ENCODE assay signal across 8 cellular contexts in the genomic region with DNA sequence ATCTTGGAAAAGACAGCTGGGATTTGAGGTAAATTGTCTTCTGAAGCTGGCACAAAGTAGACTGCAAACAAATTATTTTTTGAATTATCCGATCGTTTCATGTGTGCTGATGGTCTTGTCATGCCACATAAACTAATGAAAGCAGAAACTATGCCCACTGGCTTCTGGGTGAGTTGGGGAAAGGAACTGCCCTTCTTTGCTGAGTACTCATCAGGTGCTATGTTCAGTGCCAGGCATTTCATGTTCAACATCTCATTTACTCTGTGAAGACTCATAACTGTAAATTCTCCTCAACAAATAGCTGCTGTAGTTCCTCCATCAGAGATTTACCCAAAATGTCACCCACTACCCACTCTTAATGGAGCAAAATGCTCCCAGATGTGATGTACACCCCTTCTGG. TPM values are rescaled to one million over a fixed set of nuclear protein-coding genes. Genes with fewer than 3 reads are reported as not detected.
A peak's percentile ranks its signal among the peaks of the same experiment; 100 is the strongest.
DNase-seq lines count a peak whose midpoint lies in the region; ATAC-seq and TF ChIP-seq lines count a peak whose summit lies in the region.

No MANE protein-coding gene starts in this region.

- intact Hi-C loops in activated CD4-positive, alpha-beta T cell treated with anti-CD3 and anti-CD28 coated beads, Interleukin-2, amount 10 ng/mL, durations not matched to agents 24 days and 14 days (cut with micrococcal nuclease): loop anchor here (5.0 kb wide), 1 partner anchor 35 kb away; no protein-coding TSS in a partner anchor
- intact Hi-C loops in activated T-helper 1 cell treated with anti-CD3 and anti-CD28 coated beads, Interleukin-12 subunit alpha, Interleukin-12 subunit beta, Interleukin-2, Interleukin-4 antibody, amounts not matched to agents 30 ng/mL and 10 ng/mL and 1 ng/mL, durations not matched to agents 14 hours and 24 hours and 36 hours (cut with micrococcal nuclease): no loop called here

- no peak overlapping the region for H3K27ac Mint-ChIP-seq in activated CD4-positive, alpha-beta T cell treated with anti-CD3 and anti-CD28 coated beads, Interleukin-2, amount 10 ng/mL, durations not matched to agents 24 days and 14 days
- H3K27ac Mint-ChIP-seq in activated T-helper 1 cell treated with anti-CD3 and anti-CD28 coated beads, Interleukin-12 subunit alpha, Interleukin-12 subunit beta, Interleukin-2, Interleukin-4 antibody, amounts not matched to agents 30 ng/mL and 10 ng/mL and 1 ng/mL, durations not matched to agents 14 hours and 24 hours and 36 hours: no peak overlapping the region

- no peak overlapping the region for H3K27ac ChIP-seq in suprapubic skin

- TF ChIP-seq CTCF in suprapubic skin (IDR thresholded peaks at IDR 0.05): no peak

- H3K9me3 ChIP-seq in suprapubic skin: no peaks in the 10 kb centered on the region

- no peaks in the 10 kb centered on the region for H3K27me3 ChIP-seq in suprapubic skin

- H3K4me3 ChIP-seq in suprapubic skin: peak overlapping the region; percentile 96

- peak overlapping the region; percentile 96 for H3K4me3 Mint-ChIP-seq in activated CD4-positive, alpha-beta T cell treated with anti-CD3 and anti-CD28 coated beads, Interleukin-2, amount 10 ng/mL, durations not matched to agents 24 days and 14 days
- peak overlapping the region; percentile 98 for H3K4me3 Mint-ChIP-seq in activated T-helper 1 cell treated with anti-CD3 and anti-CD28 coated beads, Interleukin-12 subunit alpha, Interleukin-12 subunit beta, Interleukin-2, Interleukin-4 antibody, amounts not matched to agents 30 ng/mL and 10 ng/mL and 1 ng/mL, durations not matched to agents 14 hours and 24 hours and 36 hours

- TF ChIP-seq EP300 in suprapubic skin (IDR thresholded peaks at IDR 0.05): no peak

- ATAC-seq in HG02884 (IDR thresholded peaks at IDR 0.05; ENCODE audit: unreplicated experiment) (no peak), HG03571 (IDR thresholded peaks at IDR 0.05; ENCODE audit: unreplicated experiment) (no peak)

- no peaks in the 10 kb centered on the region for H3K27me3 Mint-ChIP-seq in activated CD4-positive, alpha-beta T cell treated with anti-CD3 and anti-CD28 coated beads, Interleukin-2, amount 10 ng/mL, durations not matched to agents 24 days and 14 days
- H3K27me3 Mint-ChIP-seq in activated T-helper 1 cell treated with anti-CD3 and anti-CD28 coated beads, Interleukin-12 subunit alpha, Interleukin-12 subunit beta, Interleukin-2, Interleukin-4 antibody, amounts not matched to agents 30 ng/mL and 10 ng/mL and 1 ng/mL, durations not matched to agents 14 hours and 24 hours and 36 hours (ENCODE audit: insufficient read depth): no peaks in the 10 kb centered on the region

- TF ChIP-seq POLR2A in suprapubic skin (IDR thresholded peaks at IDR 0.05): no peak

- peaks cover 33% of the 10 kb centered on the region for H3K4me1 ChIP-seq in suprapubic skin

- no peak for DNase-seq in activated CD4-positive, alpha-beta T cell treated with anti-CD3 and anti-CD28 coated beads, Interleukin-2, amount 10 ng/mL, durations not matched to agents 24 days and 14 days
- no peak for DNase-seq in activated CD4-positive, alpha-beta T cell treated with anti-CD3 and anti-CD28 coated beads for 1 hour
- no peak for DNase-seq in activated T-helper 1 cell treated with anti-CD3 and anti-CD28 coated beads, Interleukin-12 subunit alpha, Interleukin-12 subunit beta, Interleukin-2, Interleukin-4 antibody, amounts not matched to agents 30 ng/mL and 10 ng/mL and 1 ng/mL, durations not matched to agents 14 hours and 24 hours and 36 hours (ENCODE audit: low spot score)
- peak; percentile 22 for DNase-seq in islet precursor cell
- DNase-seq in suprapubic skin (ENCODE audit: low spot score in 2 of 2): no peak
- DNase-seq in NOMO-1 (lab: John Stamatoyannopoulos, UW; ENCODE audit: unreplicated experiment in 2 of 2): no peak

- no peaks in the 10 kb centered on the region for H3K36me3 ChIP-seq in suprapubic skin

- peaks cover 23% of the 10 kb centered on the region for H3K36me3 Mint-ChIP-seq in activated CD4-positive, alpha-beta T cell treated with anti-CD3 and anti-CD28 coated beads, Interleukin-2, amount 10 ng/mL, durations not matched to agents 24 days and 14 days (ENCODE audit: low read depth)
- peaks cover 19% of the 10 kb centered on the region for H3K36me3 Mint-ChIP-seq in activated T-helper 1 cell treated with anti-CD3 and anti-CD28 coated beads, Interleukin-12 subunit alpha, Interleukin-12 subunit beta, Interleukin-2, Interleukin-4 antibody, amounts not matched to agents 30 ng/mL and 10 ng/mL and 1 ng/mL, durations not matched to agents 14 hours and 24 hours and 36 hours (ENCODE audit: low read depth)

- WGBS in suprapubic skin: 51% methylated on average over 2 of the region's 2 CpGs

- H3K4me1 Mint-ChIP-seq in activated CD4-positive, alpha-beta T cell treated with anti-CD3 and anti-CD28 coated beads, Interleukin-2, amount 10 ng/mL, durations not matched to agents 24 days and 14 days: peaks cover 23% of the 10 kb centered on the region
- peaks cover 29% of the 10 kb centered on the region for H3K4me1 Mint-ChIP-seq in activated T-helper 1 cell treated with anti-CD3 and anti-CD28 coated beads, Interleukin-12 subunit alpha, Interleukin-12 subunit beta, Interleukin-2, Interleukin-4 antibody, amounts not matched to agents 30 ng/mL and 10 ng/mL and 1 ng/mL, durations not matched to agents 14 hours and 24 hours and 36 hours (ENCODE audit: low read depth)

- H3K9me3 Mint-ChIP-seq in activated CD4-positive, alpha-beta T cell treated with anti-CD3 and anti-CD28 coated beads, Interleukin-2, amount 10 ng/mL, durations not matched to agents 24 days and 14 days: no peaks in the 10 kb centered on the region
- H3K9me3 Mint-ChIP-seq in activated T-helper 1 cell treated with anti-CD3 and anti-CD28 coated beads, Interleukin-12 subunit alpha, Interleukin-12 subunit beta, Interleukin-2, Interleukin-4 antibody, amounts not matched to agents 30 ng/mL and 10 ng/mL and 1 ng/mL, durations not matched to agents 14 hours and 24 hours and 36 hours: no peaks in the 10 kb centered on the region

RNA-seq across cellular contexts. Expression of gene TRIT1, which starts 1.2 kb away (rescaled TPM):
- total RNA-seq in activated CD4-positive, alpha-beta T cell treated with anti-CD3 and anti-CD28 coated beads, Interleukin-2, amount 10 ng/mL, durations not matched to agents 24 days and 14 days: 28.2 and 28.4 TPM in 2 replicates
- total RNA-seq in activated T-helper 1 cell treated with anti-CD3 and anti-CD28 coated beads, Interleukin-12 subunit alpha, Interleukin-12 subunit beta, Interleukin-2, Interleukin-4 antibody, amounts not matched to agents 30 ng/mL and 10 ng/mL and 1 ng/mL, durations not matched to agents 14 hours and 24 hours and 36 hours: 22.7 and 23.7 TPM in 2 replicates
- total RNA-seq in suprapubic skin: 10 to 100 TPM; 14.1 to 50.7 (median 31.2) TPM

RNA-seq across cellular contexts. Expression of gene MYCL, which starts 19.6 kb away (rescaled TPM):
- 0.42 and 0.57 TPM in 2 replicates for total RNA-seq in activated CD4-positive, alpha-beta T cell treated with anti-CD3 and anti-CD28 coated beads, Interleukin-2, amount 10 ng/mL, durations not matched to agents 24 days and 14 days
- total RNA-seq in activated T-helper 1 cell treated with anti-CD3 and anti-CD28 coated beads, Interleukin-12 subunit alpha, Interleukin-12 subunit beta, Interleukin-2, Interleukin-4 antibody, amounts not matched to agents 30 ng/mL and 10 ng/mL and 1 ng/mL, durations not matched to agents 14 hours and 24 hours and 36 hours: 0.56 and 0.62 TPM in 2 replicates
- total RNA-seq in suprapubic skin: 100 to 1,000 TPM in 2 of 4 donors, 10 to 100 TPM in 2; 62.7 to 131 (median 95.1) TPM

Comparison
In these comparisons a context has a peak if more than half of its experiments do, and no peak if none do; other contexts are left out.
1. RNA of gene MYCL, which starts 19.6 kb away (total RNA-seq): 62.7 to 131 TPM in suprapubic skin; 0.56 to 0.62 TPM in activated T-helper 1 cell treated with anti-CD3 and anti-CD28 coated beads, Interleukin-12 subunit alpha, Interleukin-12 subunit beta, Interleukin-2, Interleukin-4 antibody, amounts not matched to agents 30 ng/mL and 10 ng/mL and 1 ng/mL, durations not matched to agents 14 hours and 24 hours and 36 hours and 0.42 to 0.57 TPM in activated CD4-positive, alpha-beta T cell treated with anti-CD3 and anti-CD28 coated beads, Interleukin-2, amount 10 ng/mL, durations not matched to agents 24 days and 14 days; every median in the first group is over 10 times any median in the second.